1 cellular context compared by ENCODE assay signal in genomic region chr20:33732166-33732970, GRCh38.
A peak's percentile ranks its signal among the peaks of the same experiment; 100 is the strongest.
TF ChIP-seq lines count a peak whose summit lies in the region.

No MANE protein-coding gene starts in this region.

TF ChIP-seq in HepG2, 621 proteins besides CTCF, POLR2A, EP300 and RAD21 (continued from another document and continues in another):
- TF ChIP-seq ZNF318 (CRISPR knock-in tag; IDR thresholded peaks at IDR 0.05): peak; percentile 86
- TF ChIP-seq ZBTB43 (CRISPR knock-in tag; conservative IDR thresholded peaks at IDR 0.05): peak; percentile 86
- peak; percentile 40 for TF ChIP-seq ZNF781 (CRISPR knock-in tag; IDR thresholded peaks at IDR 0.05; ENCODE audit: borderline replicate concordance, not compliant biosample characterization)
- TF ChIP-seq ZC3H4 (CRISPR knock-in tag; IDR thresholded peaks at IDR 0.05; ENCODE audit: borderline replicate concordance): 0 out of 2 replicates have a peak, but pooled peaks have one; percentile 18
- no peak for TF ChIP-seq SRSF9 (IDR thresholded peaks at IDR 0.05; ENCODE audit: borderline replicate concordance, insufficient read depth, low read depth, low read length, poor library complexity, severe bottlenecking)
- TF ChIP-seq ZNF124 (CRISPR knock-in tag; IDR thresholded peaks at IDR 0.05): peak; percentile 31; the same call in 1 of the 2 replicates
- TF ChIP-seq ZNF788 (CRISPR knock-in tag; IDR thresholded peaks at IDR 0.05; ENCODE audit: borderline replicate concordance): peak; percentile 89
- no peak for TF ChIP-seq CEBPZ (IDR thresholded peaks at IDR 0.05; ENCODE audit: low read length)
- TF ChIP-seq GATA4 (IDR thresholded peaks at IDR 0.05; ENCODE audit: borderline replicate concordance, low read depth): 0 out of 2 replicates have a peak, but pooled peaks have one; percentile 42
- TF ChIP-seq HMGXB4 (CRISPR knock-in tag; IDR thresholded peaks at IDR 0.05; ENCODE audit: borderline replicate concordance in 1 of 2, low read depth in 1 of 2): peak in 1 of 2 experiments; percentile 40; a peak in 3 of 4 replicates
- peak; percentile 94 for TF ChIP-seq FUBP1 (CRISPR knock-in tag; IDR thresholded peaks at IDR 0.05; ENCODE audit: borderline replicate concordance)
- TF ChIP-seq ZNF513 (CRISPR knock-in tag; conservative IDR thresholded peaks at IDR 0.05): no peak; the same call in 1 of the 2 replicates
- TF ChIP-seq NFKB2 (CRISPR knock-in tag; IDR thresholded peaks at IDR 0.05; ENCODE audit: borderline replicate concordance): peak; percentile 82; the same call in 1 of the 2 replicates
- TF ChIP-seq ZNF260 (CRISPR knock-in tag; IDR thresholded peaks at IDR 0.05; ENCODE audit: borderline replicate concordance, low read depth): no peak
- TF ChIP-seq ZNF792 (CRISPR knock-in tag; IDR thresholded peaks at IDR 0.05): 0 out of 2 replicates have a peak, but pooled peaks have one; percentile 23
- no peak for TF ChIP-seq ZNF646 (CRISPR knock-in tag; IDR thresholded peaks at IDR 0.05)
